ENCODE assay signal across 8 cellular contexts in genomic region chr7:39746162-39746782, GRCh38.
DNase-seq lines count a peak whose midpoint lies in the region; ATAC-seq and TF ChIP-seq lines count a peak whose summit lies in the region.

No MANE protein-coding gene starts in this region.

- H3K4me1 ChIP-seq in mucosa of descending colon (ENCODE audit: low read depth): peaks cover 3% of the 10 kb centered on the region

- H3K27me3 Mint-ChIP-seq in activated CD8-positive, alpha-beta T cell treated with anti-CD3 and anti-CD28 coated beads for 36 hours: no peaks in the 10 kb centered on the region
- H3K27me3 Mint-ChIP-seq in endothelial cell (ENCODE audit: unreplicated experiment): peaks cover 2% of the 10 kb centered on the region

- peak; percentile 71 for DNase-seq in GM12865 (ENCODE audit: low read depth)
- peak; percentile 79 for DNase-seq in HPDE6-E6E7 (ENCODE audit: extremely low spot score)
- peak; percentile 47 for DNase-seq in NCI-H774 (lab: John Stamatoyannopoulos, UW)
- DNase-seq in activated CD8-positive, alpha-beta T cell treated with anti-CD3 and anti-CD28 coated beads for 36 hours: peak; percentile 74
- DNase-seq in endothelial cell (ENCODE audit: low spot score): peak; percentile 80
- peak; percentile 56 to 92 (median 63) for DNase-seq in mucosa of descending colon
- peak; percentile 31 for DNase-seq in stimulated activated naive CD4-positive, alpha-beta T cell treated with Interleukin-2 at 50 U/mL for 16 hours (lab: John Stamatoyannopoulos, UW)

- H3K36me3 Mint-ChIP-seq in activated CD8-positive, alpha-beta T cell treated with anti-CD3 and anti-CD28 coated beads for 36 hours (ENCODE audit: low read depth): peaks cover 1% of the 10 kb centered on the region
- H3K36me3 Mint-ChIP-seq in endothelial cell (ENCODE audit: low read depth, unreplicated experiment): no peaks in the 10 kb centered on the region

- peak overlapping the region; percentile 5 for H3K27ac Mint-ChIP-seq in activated CD8-positive, alpha-beta T cell treated with anti-CD3 and anti-CD28 coated beads for 36 hours
- H3K27ac Mint-ChIP-seq in endothelial cell (ENCODE audit: unreplicated experiment): peak overlapping the region; percentile 11

- H3K9me3 Mint-ChIP-seq in activated CD8-positive, alpha-beta T cell treated with anti-CD3 and anti-CD28 coated beads for 36 hours: no peaks in the 10 kb centered on the region
- H3K9me3 Mint-ChIP-seq in endothelial cell (ENCODE audit: unreplicated experiment): no peaks in the 10 kb centered on the region

- no peak for ATAC-seq in activated CD8-positive, alpha-beta T cell treated with anti-CD3 and anti-CD28 coated beads for 36 hours
- ATAC-seq in mucosa of descending colon (peak; percentile 84), HG02840 (IDR thresholded peaks at IDR 0.05; ENCODE audit: low FRiP score, unreplicated experiment) (no peak)

- no peaks in the 10 kb centered on the region for H3K9me3 ChIP-seq in mucosa of descending colon

- intact Hi-C loops in activated CD8-positive, alpha-beta T cell treated with anti-CD3 and anti-CD28 coated beads for 36 hours (cut with micrococcal nuclease): no loop called here
- intact Hi-C loops in mucosa of descending colon (cut with DNase I, micrococcal nuclease): loop anchor here in 1 of 2 donors (10.0 kb wide), 1 partner anchor 161 kb away; no protein-coding TSS in a partner anchor

- no peaks in the 10 kb centered on the region for H3K36me3 ChIP-seq in mucosa of descending colon (ENCODE audit: low read depth)

- no peak overlapping the region for H3K4me3 Mint-ChIP-seq in activated CD8-positive, alpha-beta T cell treated with anti-CD3 and anti-CD28 coated beads for 36 hours
- peak overlapping the region; percentile 14 for H3K4me3 Mint-ChIP-seq in endothelial cell (ENCODE audit: unreplicated experiment)

- no peak overlapping the region for H3K4me3 ChIP-seq in GM12865 (ENCODE audit: low read depth, low read length)
- H3K4me3 ChIP-seq in mucosa of descending colon: no peak overlapping the region

- H3K4me1 Mint-ChIP-seq in activated CD8-positive, alpha-beta T cell treated with anti-CD3 and anti-CD28 coated beads for 36 hours (ENCODE audit: low read depth): peaks cover 14% of the 10 kb centered on the region
- H3K4me1 Mint-ChIP-seq in endothelial cell (ENCODE audit: unreplicated experiment): peaks cover 14% of the 10 kb centered on the region

- peak; percentile 68 for TF ChIP-seq CTCF in GM12865 (IDR thresholded peaks at IDR 0.05; ENCODE audit: insufficient read depth, low read depth, low read length, missing control alignments)
- TF ChIP-seq CTCF in activated CD8-positive, alpha-beta T cell treated with anti-CD3 and anti-CD28 coated beads for 36 hours (IDR thresholded peaks at IDR 0.05): peak; percentile 73
- TF ChIP-seq CTCF in endothelial cell (IDR thresholded peaks at IDR 0.05; ENCODE audit: unreplicated experiment): peak; percentile 36
- no peak for TF ChIP-seq CTCF in mucosa of descending colon (IDR thresholded peaks at IDR 0.05)

- POLR2A ChIA-PET in activated CD8-positive, alpha-beta T cell treated with anti-CD3 and anti-CD28 coated beads for 36 hours (lab: Charles Lee): no interaction called here

- CTCF ChIA-PET in activated CD8-positive, alpha-beta T cell treated with anti-CD3 and anti-CD28 coated beads for 36 hours (lab: Charles Lee): interaction anchor here (0.7 to 13.6 kb wide), 22 partner anchors 8 to 211 kb away, joined by 3 to 364 read pairs (median 4); partner anchors contain the start of gene RALA
